In the genomic region with DNA sequence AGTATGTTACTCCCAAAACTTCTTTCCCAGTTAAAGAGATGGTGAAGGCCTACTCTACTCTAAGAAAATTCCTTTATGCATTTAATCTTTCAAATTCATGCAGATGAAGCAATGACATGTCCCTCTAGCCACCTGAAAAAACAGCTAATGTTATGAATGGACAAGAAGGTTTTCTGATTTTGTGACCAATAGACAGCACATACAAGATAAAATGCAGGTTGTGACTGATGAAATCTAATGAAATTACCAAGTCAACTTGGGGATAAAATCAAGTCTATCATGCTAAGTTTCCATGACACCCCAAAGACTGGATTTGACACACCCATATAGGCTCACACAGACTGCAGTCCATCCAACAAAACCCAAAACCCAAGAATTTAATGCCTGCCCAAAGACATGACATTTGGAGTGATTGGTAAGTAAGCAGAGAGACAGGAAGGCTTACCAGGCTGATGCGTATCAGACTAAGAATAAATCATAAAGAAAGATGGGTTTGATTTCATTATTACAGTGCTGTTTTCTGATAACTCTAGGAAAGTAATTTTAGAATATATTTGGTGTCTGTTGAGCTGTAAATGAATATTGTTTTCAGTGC, we compare ENCODE assay signal across 21 cellular contexts. TPM values are rescaled to one million over a fixed set of nuclear protein-coding genes. Genes with fewer than 3 reads are reported as not detected.
A peak's percentile ranks its signal among the peaks of the same experiment; 100 is the strongest.
DNase-seq lines count a peak whose midpoint lies in the region; ATAC-seq and TF ChIP-seq lines count a peak whose summit lies in the region.
"Had no signal": no experiment of that assay in that cellular context is flagged by ENCODE, and none has a peak within 500 bp of the region (broad histone marks: within the 10 kb centered on the region; RNA-seq: fewer than 3 reads in every experiment).

No MANE protein-coding gene starts in this region.

- H3K4me3 Mint-ChIP-seq in activated naive CD4-positive, alpha-beta T cell treated with anti-CD3 and anti-CD28 coated beads, Interleukin-2, amount 50 U/mL, for 24 hours = no peak overlapping the region
- no peak overlapping the region for H3K4me3 Mint-ChIP-seq in activated T-helper 1 cell treated with anti-CD3 and anti-CD28 coated beads, Interleukin-12 subunit alpha, Interleukin-12 subunit beta, Interleukin-2, Interleukin-4 antibody, amounts not matched to agents 30 ng/mL and 10 ng/mL and 1 ng/mL, durations not matched to agents 14 hours and 24 hours and 36 hours
- H3K4me3 Mint-ChIP-seq in immature natural killer cell = peak overlapping the region in 1 of 5 donors; percentile 23
- peak overlapping the region in 1 of 2 donors; percentile 31 for H3K4me3 Mint-ChIP-seq in stimulated activated naive CD8-positive, alpha-beta T cell treated with anti-CD3 and anti-CD28 coated beads, Interleukin-15, amount 100 ng/mL, for 72 hours

- H3K27ac Mint-ChIP-seq in activated naive CD4-positive, alpha-beta T cell treated with anti-CD3 and anti-CD28 coated beads, Interleukin-2, amount 50 U/mL, for 24 hours = peak overlapping the region; percentile 52
- H3K27ac Mint-ChIP-seq in activated T-helper 1 cell treated with anti-CD3 and anti-CD28 coated beads, Interleukin-12 subunit alpha, Interleukin-12 subunit beta, Interleukin-2, Interleukin-4 antibody, amounts not matched to agents 30 ng/mL and 10 ng/mL and 1 ng/mL, durations not matched to agents 14 hours and 24 hours and 36 hours = peak overlapping the region; percentile 49
- H3K27ac Mint-ChIP-seq in immature natural killer cell = peak overlapping the region; percentile 32 to 83 (median 58)
- peak overlapping the region; percentile 93 to 95 for H3K27ac Mint-ChIP-seq in stimulated activated naive CD8-positive, alpha-beta T cell treated with anti-CD3 and anti-CD28 coated beads, Interleukin-15, amount 100 ng/mL, for 72 hours

- H3K4me3 ChIP-seq in tibial artery = no peak overlapping the region
- H3K4me3 ChIP-seq: breast epithelium, colonic mucosa, esophagus muscularis mucosa, gastrocnemius medialis, hepatocyte, skin epidermis, testis had no signal

- no peaks in the 10 kb centered on the region for H3K27me3 ChIP-seq in tibial artery
- H3K27me3 ChIP-seq: breast epithelium, colonic mucosa, esophagus muscularis mucosa, gastrocnemius medialis, hepatocyte, testis had no signal

- peaks cover 30% of the 10 kb centered on the region for H3K36me3 Mint-ChIP-seq in activated naive CD4-positive, alpha-beta T cell treated with anti-CD3 and anti-CD28 coated beads, Interleukin-2, amount 50 U/mL, for 24 hours
- H3K36me3 Mint-ChIP-seq in activated T-helper 1 cell treated with anti-CD3 and anti-CD28 coated beads, Interleukin-12 subunit alpha, Interleukin-12 subunit beta, Interleukin-2, Interleukin-4 antibody, amounts not matched to agents 30 ng/mL and 10 ng/mL and 1 ng/mL, durations not matched to agents 14 hours and 24 hours and 36 hours (ENCODE audit: low read depth) = peaks cover 44% of the 10 kb centered on the region
- H3K36me3 Mint-ChIP-seq in immature natural killer cell = peaks cover 24 to 41% (median 38%) of the 10 kb centered on the region in 3 donors

- H3K4me1 Mint-ChIP-seq in activated naive CD4-positive, alpha-beta T cell treated with anti-CD3 and anti-CD28 coated beads, Interleukin-2, amount 50 U/mL, for 24 hours = peaks cover 87% of the 10 kb centered on the region
- peaks cover 59% of the 10 kb centered on the region for H3K4me1 Mint-ChIP-seq in activated T-helper 1 cell treated with anti-CD3 and anti-CD28 coated beads, Interleukin-12 subunit alpha, Interleukin-12 subunit beta, Interleukin-2, Interleukin-4 antibody, amounts not matched to agents 30 ng/mL and 10 ng/mL and 1 ng/mL, durations not matched to agents 14 hours and 24 hours and 36 hours (ENCODE audit: low read depth)
- H3K4me1 Mint-ChIP-seq in immature natural killer cell = peaks cover 75 to 99% of the 10 kb centered on the region in 2 donors
- H3K4me1 Mint-ChIP-seq in stimulated activated naive CD8-positive, alpha-beta T cell treated with anti-CD3 and anti-CD28 coated beads, Interleukin-15, amount 100 ng/mL, for 72 hours = peaks cover 76% of the 10 kb centered on the region

- peaks cover 0 to 17% (median 8%) of the 10 kb centered on the region in 3 donors for H3K36me3 ChIP-seq in tibial artery
- H3K36me3 ChIP-seq: breast epithelium, colonic mucosa had no signal

- TF ChIP-seq CTCF in tibial artery (IDR thresholded peaks at IDR 0.05) = no peak
- no peak for TF ChIP-seq CTCF in GM20000 (IDR thresholded peaks at IDR 0.05; ENCODE audit: extremely low read depth, missing control alignments)

- no peaks in the 10 kb centered on the region for H3K9me3 ChIP-seq in tibial artery
- H3K9me3 ChIP-seq: breast epithelium, colonic mucosa, esophagus muscularis mucosa, gastrocnemius medialis, testis had no signal

- peaks cover 0 to 24% (median 13%) of the 10 kb centered on the region in 4 donors for H3K4me1 ChIP-seq in tibial artery
- H3K4me1 ChIP-seq: breast epithelium, colonic mucosa, gastrocnemius medialis had no signal

- ATAC-seq in stimulated activated naive CD8-positive, alpha-beta T cell treated with anti-CD3 and anti-CD28 coated beads, Interleukin-15, amount 100 ng/mL, for 72 hours = peak; percentile 81
- ATAC-seq: gastrocnemius medialis, SK-N-SH treated with all-trans-retinoic acid at 6 μM for 48 hours had no signal

- no peak for DNase-seq in activated naive CD4-positive, alpha-beta T cell (lab: John Stamatoyannopoulos, UW)
- no peak for DNase-seq in activated T-helper 1 cell treated with anti-CD3 and anti-CD28 coated beads, Interleukin-12 subunit alpha, Interleukin-12 subunit beta, Interleukin-2, Interleukin-4 antibody, amounts not matched to agents 30 ng/mL and 10 ng/mL and 1 ng/mL, durations not matched to agents 14 hours and 24 hours and 36 hours (ENCODE audit: low spot score)
- no peak for DNase-seq in immature natural killer cell
- DNase-seq in stimulated activated naive CD8-positive, alpha-beta T cell treated with anti-CD3 and anti-CD28 coated beads, Interleukin-15, amount 100 ng/mL, for 72 hours = no peak
- DNase-seq in tibial artery = no peak
- DNase-seq in GM20000 (ENCODE audit: low spot score) = no peak
- DNase-seq in SHP77 (lab: John Stamatoyannopoulos, UW) = no peak
- DNase-seq: amniotic stem cell; C1 segment of cervical spinal cord; colonic mucosa; EL; gastrocnemius medialis; stimulated activated CD4-positive, alpha-beta T cell treated with anti-CD3 and anti-CD28 coated beads, Interleukin-1b, Interleukin-23, amount 100 ng/mL, for 48 hours; testis had no signal

- H3K27me3 Mint-ChIP-seq in activated naive CD4-positive, alpha-beta T cell treated with anti-CD3 and anti-CD28 coated beads, Interleukin-2, amount 50 U/mL, for 24 hours = no peaks in the 10 kb centered on the region
- H3K27me3 Mint-ChIP-seq in activated T-helper 1 cell treated with anti-CD3 and anti-CD28 coated beads, Interleukin-12 subunit alpha, Interleukin-12 subunit beta, Interleukin-2, Interleukin-4 antibody, amounts not matched to agents 30 ng/mL and 10 ng/mL and 1 ng/mL, durations not matched to agents 14 hours and 24 hours and 36 hours (ENCODE audit: insufficient read depth) = no peaks in the 10 kb centered on the region
- peaks cover 0 to 4% (median 0%) of the 10 kb centered on the region in 3 donors for H3K27me3 Mint-ChIP-seq in immature natural killer cell (ENCODE audit: low read depth in 3 of 3)
- H3K27me3 Mint-ChIP-seq in stimulated activated naive CD8-positive, alpha-beta T cell treated with anti-CD3 and anti-CD28 coated beads, Interleukin-15, amount 100 ng/mL, for 72 hours = no peaks in the 10 kb centered on the region

- intact Hi-C loops in activated T-helper 1 cell treated with anti-CD3 and anti-CD28 coated beads, Interleukin-12 subunit alpha, Interleukin-12 subunit beta, Interleukin-2, Interleukin-4 antibody, amounts not matched to agents 30 ng/mL and 10 ng/mL and 1 ng/mL, durations not matched to agents 14 hours and 24 hours and 36 hours (cut with micrococcal nuclease) = loop anchor here (5.0 kb wide), 1 partner anchor 488 kb away; no protein-coding TSS in a partner anchor
- intact Hi-C loops in tibial artery (cut with DNase I; ENCODE audit: low total_unique reads) = no loop called here

- no peak overlapping the region for H3K27ac ChIP-seq in tibial artery
- H3K27ac ChIP-seq: breast epithelium, colonic mucosa, esophagus muscularis mucosa, gastrocnemius medialis, hepatocyte, skin epidermis, testis, VCaP had no signal

- H3K9me3 Mint-ChIP-seq in activated naive CD4-positive, alpha-beta T cell treated with anti-CD3 and anti-CD28 coated beads, Interleukin-2, amount 50 U/mL, for 24 hours = no peaks in the 10 kb centered on the region
- H3K9me3 Mint-ChIP-seq in activated T-helper 1 cell treated with anti-CD3 and anti-CD28 coated beads, Interleukin-12 subunit alpha, Interleukin-12 subunit beta, Interleukin-2, Interleukin-4 antibody, amounts not matched to agents 30 ng/mL and 10 ng/mL and 1 ng/mL, durations not matched to agents 14 hours and 24 hours and 36 hours = no peaks in the 10 kb centered on the region
- no peaks in the 10 kb centered on the region for H3K9me3 Mint-ChIP-seq in immature natural killer cell
- H3K9me3 Mint-ChIP-seq in stimulated activated naive CD8-positive, alpha-beta T cell treated with anti-CD3 and anti-CD28 coated beads, Interleukin-15, amount 100 ng/mL, for 72 hours = no peaks in the 10 kb centered on the region

RNA-seq across cellular contexts. Expression of a gene that starts 26.4 kb away (rescaled TPM):
- 98.3 and 105 TPM in 2 replicates for total RNA-seq in activated T-helper 1 cell treated with anti-CD3 and anti-CD28 coated beads, Interleukin-12 subunit alpha, Interleukin-12 subunit beta, Interleukin-2, Interleukin-4 antibody, amounts not matched to agents 30 ng/mL and 10 ng/mL and 1 ng/mL, durations not matched to agents 14 hours and 24 hours and 36 hours
- polyA plus RNA-seq in immature natural killer cell = 100 to 1,000 TPM; 291 to 313 (median 291) TPM
